Comparison of ENCODE assay signal across 8 cellular contexts in the genomic region with DNA sequence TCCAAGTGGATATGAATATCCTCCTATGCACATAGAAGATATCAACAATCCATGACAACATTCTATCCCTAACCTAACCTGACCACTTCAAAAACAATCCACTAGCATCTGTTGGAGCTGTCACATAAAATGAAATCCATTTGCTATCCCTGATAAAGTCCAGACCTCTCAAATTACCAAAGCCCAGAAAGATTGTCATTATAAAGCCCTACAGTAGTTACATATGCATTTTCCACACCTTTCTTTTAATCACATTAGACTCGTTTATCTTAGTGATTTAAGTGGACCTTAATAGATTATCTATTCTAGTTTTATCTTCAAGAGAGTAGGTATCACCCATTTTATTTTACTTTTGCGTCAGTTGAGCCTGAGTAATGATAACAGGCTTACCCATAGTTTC. TPM values are rescaled to one million over a fixed set of nuclear protein-coding genes. Genes with fewer than 3 reads are reported as not detected.
"Had no signal": no experiment of that assay in that cellular context is flagged by ENCODE, and none has a peak within 500 bp of the region (broad histone marks: within the 10 kb centered on the region; RNA-seq: fewer than 3 reads in every experiment).

No MANE protein-coding gene starts in this region.

- ATAC-seq: K562 had no signal

- FAIRE-seq: H54, HTR-8/SVneo, K562 had no signal

- DNase-seq: GOT3, H9, HCEC 1CT, IMR-90 had no signal

- H3K4me3 ChIP-seq: K562 had no signal

- H3K9me3 Mint-ChIP-seq: H9 had no signal

- H3K27ac Mint-ChIP-seq: H9 had no signal

- H3K4me3 Mint-ChIP-seq: H9 had no signal

RNA-seq across cellular contexts. Expression of gene LDB2, which starts 30.6 kb away (rescaled TPM):
- total RNA-seq: HT-29 had no signal
